Comparison of ENCODE assay signal across 8 cellular contexts in the genomic region with DNA sequence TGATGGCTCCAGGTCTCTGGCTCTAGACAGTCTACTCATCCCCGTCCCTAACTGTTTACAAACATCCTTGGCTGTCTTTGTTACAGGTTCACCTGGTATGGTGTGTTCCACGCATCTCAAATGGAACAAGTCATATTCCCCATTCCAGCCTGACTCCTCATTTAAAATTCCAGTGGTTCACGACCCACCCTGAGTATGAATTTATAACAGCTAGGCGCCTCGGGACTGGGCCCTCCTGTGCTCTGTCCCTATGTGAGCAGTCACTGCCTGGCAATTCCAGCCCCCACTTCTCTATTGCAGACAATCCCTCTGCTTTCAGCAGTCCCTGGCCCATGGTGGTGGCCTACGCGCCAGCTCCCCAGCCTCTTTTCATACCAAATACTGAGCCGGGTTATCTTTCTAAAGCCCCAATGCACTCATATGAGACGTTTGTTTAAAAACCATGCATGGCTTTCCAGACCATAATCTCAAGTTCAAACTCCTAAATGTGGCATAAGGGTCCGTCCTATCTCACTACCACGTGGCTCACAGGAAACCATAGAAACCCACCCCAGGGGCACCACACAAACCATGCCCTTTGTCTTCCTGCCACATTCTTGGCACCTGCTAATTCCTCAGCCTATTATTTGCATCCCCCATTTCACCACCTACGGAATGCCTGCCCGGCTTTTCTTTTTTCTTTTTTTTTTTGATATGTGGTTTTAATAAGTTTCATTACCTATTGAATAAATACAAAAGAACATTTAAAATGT. TPM values are rescaled to one million over a fixed set of nuclear protein-coding genes. Genes with fewer than 3 reads are reported as not detected.
DNase-seq lines count a peak whose midpoint lies in the region; ATAC-seq lines count a peak whose summit lies in the region.

No MANE protein-coding gene starts in this region.

- H3K4me1 ChIP-seq in iPS-18a (ENCODE audit: control insufficient read depth, low read depth, low read length): peaks cover 10% of the 10 kb centered on the region

- no peaks in the 10 kb centered on the region for H3K9me3 Mint-ChIP-seq in activated CD8-positive, alpha-beta T cell treated with anti-CD3 and anti-CD28 coated beads, Interleukin-2, amount 10 ng/mL, durations not matched to agents 7 days and 5 days (ENCODE audit: insufficient read depth)
- H3K9me3 Mint-ChIP-seq in stimulated activated naive B cell treated with anti-CD40 and anti-IgM and Interleukin-4, amounts not matched to agents 10 μg/mL and 1 μg/mL and 100 μg/mL, for 72 hours: no peaks in the 10 kb centered on the region

- H3K27me3 Mint-ChIP-seq in activated CD8-positive, alpha-beta T cell treated with anti-CD3 and anti-CD28 coated beads, Interleukin-2, amount 10 ng/mL, durations not matched to agents 7 days and 5 days (ENCODE audit: low read depth): peaks cover 6% of the 10 kb centered on the region
- peaks cover 3 to 4% of the 10 kb centered on the region in 2 donors for H3K27me3 Mint-ChIP-seq in stimulated activated naive B cell treated with anti-CD40 and anti-IgM and Interleukin-4, amounts not matched to agents 10 μg/mL and 1 μg/mL and 100 μg/mL, for 72 hours

- H3K4me3 ChIP-seq in iPS-18a (ENCODE audit: low read length): peak overlapping the region; percentile 76

- H3K36me3 ChIP-seq in iPS-18a (ENCODE audit: control insufficient read depth, low read depth, low read length): no peaks in the 10 kb centered on the region

- peaks cover 24% of the 10 kb centered on the region for H3K4me1 Mint-ChIP-seq in activated CD8-positive, alpha-beta T cell treated with anti-CD3 and anti-CD28 coated beads, Interleukin-2, amount 10 ng/mL, durations not matched to agents 7 days and 5 days (ENCODE audit: low read depth)
- peaks cover 41 to 61% of the 10 kb centered on the region in 2 donors for H3K4me1 Mint-ChIP-seq in stimulated activated naive B cell treated with anti-CD40 and anti-IgM and Interleukin-4, amounts not matched to agents 10 μg/mL and 1 μg/mL and 100 μg/mL, for 72 hours

- no peak for ATAC-seq in activated CD8-positive, alpha-beta T cell treated with anti-CD3 and anti-CD28 coated beads, Interleukin-2, amount 10 ng/mL, durations not matched to agents 7 days and 5 days
- no peak for ATAC-seq in stimulated activated naive B cell treated with anti-CD40 and anti-IgM and Interleukin-4, amounts not matched to agents 10 μg/mL and 1 μg/mL and 100 μg/mL, for 72 hours (replicated peaks)
- no peak for ATAC-seq in GM21515 (IDR thresholded peaks at IDR 0.05; ENCODE audit: unreplicated experiment)
- ATAC-seq in GM19463 (IDR thresholded peaks at IDR 0.05; ENCODE audit: unreplicated experiment): no peak
- ATAC-seq in HG03520 (IDR thresholded peaks at IDR 0.05; ENCODE audit: unreplicated experiment): no peak

- H3K27ac ChIP-seq in iPS-18a (ENCODE audit: low read length): no peak overlapping the region

- POLR2A ChIA-PET in activated CD8-positive, alpha-beta T cell treated with anti-CD3 and anti-CD28 coated beads, Interleukin-2, amount 10 ng/mL, durations not matched to agents 7 days and 5 days (lab: Charles Lee): no interaction called here

- peak overlapping the region; percentile 88 for H3K4me3 Mint-ChIP-seq in activated CD8-positive, alpha-beta T cell treated with anti-CD3 and anti-CD28 coated beads, Interleukin-2, amount 10 ng/mL, durations not matched to agents 7 days and 5 days
- H3K4me3 Mint-ChIP-seq in stimulated activated naive B cell treated with anti-CD40 and anti-IgM and Interleukin-4, amounts not matched to agents 10 μg/mL and 1 μg/mL and 100 μg/mL, for 72 hours: peak overlapping the region; percentile 99 to 100

- no peaks in the 10 kb centered on the region for H3K9me3 ChIP-seq in iPS-18a (ENCODE audit: control insufficient read depth, low read depth, low read length)

- H3K27ac Mint-ChIP-seq in activated CD8-positive, alpha-beta T cell treated with anti-CD3 and anti-CD28 coated beads, Interleukin-2, amount 10 ng/mL, durations not matched to agents 7 days and 5 days: peak overlapping the region; percentile 91
- H3K27ac Mint-ChIP-seq in stimulated activated naive B cell treated with anti-CD40 and anti-IgM and Interleukin-4, amounts not matched to agents 10 μg/mL and 1 μg/mL and 100 μg/mL, for 72 hours: peak overlapping the region; percentile 96

- H3K27me3 ChIP-seq in iPS-18a (ENCODE audit: control insufficient read depth, insufficient read depth, low read length): peaks cover 50% of the 10 kb centered on the region

- peak overlapping the region; percentile 65 for H3K9ac ChIP-seq in iPS-18a (ENCODE audit: low read length)

- DNase-seq in SIG-M5 treated with dmso at 0.1 percent for 504 hours (lab: John Stamatoyannopoulos, UW; ENCODE audit: unreplicated experiment) (peak; percentile 62), SIG-M5 (lab: John Stamatoyannopoulos, UW) (no peak)
- no peak for DNase-seq in activated CD8-positive, alpha-beta T cell treated with anti-CD3 and anti-CD28 coated beads, Interleukin-2, amount 10 ng/mL, durations not matched to agents 7 days and 5 days
- DNase-seq in stimulated activated naive B cell treated with anti-CD40 and anti-IgM and Interleukin-4, amounts not matched to agents 10 μg/mL and 1 μg/mL and 100 μg/mL, for 72 hours: no peak

- H3K36me3 Mint-ChIP-seq in activated CD8-positive, alpha-beta T cell treated with anti-CD3 and anti-CD28 coated beads, Interleukin-2, amount 10 ng/mL, durations not matched to agents 7 days and 5 days (ENCODE audit: low read depth): no peaks in the 10 kb centered on the region
- peaks cover 2 to 4% of the 10 kb centered on the region in 2 donors for H3K36me3 Mint-ChIP-seq in stimulated activated naive B cell treated with anti-CD40 and anti-IgM and Interleukin-4, amounts not matched to agents 10 μg/mL and 1 μg/mL and 100 μg/mL, for 72 hours

- CTCF ChIA-PET in activated CD8-positive, alpha-beta T cell treated with anti-CD3 and anti-CD28 coated beads, Interleukin-2, amount 10 ng/mL, durations not matched to agents 7 days and 5 days (lab: Charles Lee): interaction anchor here (1.0 kb wide), 1 partner anchor 12 kb away, joined by 3 read pairs; no protein-coding TSS in a partner anchor

RNA-seq across cellular contexts. Expression of gene SERPINB8, which starts 1.6 kb away (rescaled TPM):
- total RNA-seq in activated CD8-positive, alpha-beta T cell treated with anti-CD3 and anti-CD28 coated beads, Interleukin-2, amount 10 ng/mL, durations not matched to agents 7 days and 5 days: 1 to 10 TPM; 2.7 to 3.4 TPM

RNA-seq across cellular contexts. Expression of gene HMSD, which starts 22.4 kb away (rescaled TPM):
- under 1 TPM in 1 of 2 experiments, not detected in 1; 0.26 TPM for total RNA-seq in activated CD8-positive, alpha-beta T cell treated with anti-CD3 and anti-CD28 coated beads, Interleukin-2, amount 10 ng/mL, durations not matched to agents 7 days and 5 days
